Comparison of ENCODE assay signal across 11 cellular contexts in genomic region chr5:132455614-132456115, GRCh38. TPM values are rescaled to one million over a fixed set of nuclear protein-coding genes. Genes with fewer than 3 reads are reported as not detected.
DNase-seq lines count a peak whose midpoint lies in the region; ATAC-seq, FAIRE-seq and TF ChIP-seq lines count a peak whose summit lies in the region.
"Had no signal": no experiment of that assay in that cellular context is flagged by ENCODE, and none has a peak within 500 bp of the region (broad histone marks: within the 10 kb centered on the region; RNA-seq: fewer than 3 reads in every experiment).

No MANE protein-coding gene starts in this region.

- peak overlapping the region; percentile 96 for H3K27ac Mint-ChIP-seq in activated CD4-positive, alpha-beta T cell treated with anti-CD3 and anti-CD28 coated beads for 36 hours
- peak overlapping the region; percentile 99 for H3K27ac Mint-ChIP-seq in stimulated activated naive CD8-positive, alpha-beta T cell treated with anti-CD3 and anti-CD28 coated beads, Interleukin-15, amount 100 ng/mL, for 72 hours

- peak overlapping the region; percentile 49 for H3K4me3 Mint-ChIP-seq in activated CD4-positive, alpha-beta T cell treated with anti-CD3 and anti-CD28 coated beads for 36 hours
- peak overlapping the region; percentile 70 to 80 for H3K4me3 Mint-ChIP-seq in stimulated activated naive CD8-positive, alpha-beta T cell treated with anti-CD3 and anti-CD28 coated beads, Interleukin-15, amount 100 ng/mL, for 72 hours

- no peak for DNase-seq in activated CD4-positive, alpha-beta T cell treated with anti-CD3 and anti-CD28 coated beads for 36 hours
- no peak for DNase-seq in activated CD4-positive, alpha-beta T cell treated with anti-CD3 and anti-CD28 coated beads, Interleukin-2, amount 50 U/mL, for 48 hours
- DNase-seq in Peyer's patch, result no peak
- no peak for DNase-seq in esophagus squamous epithelium (lab: John Stamatoyannopoulos, UW)
- DNase-seq in stimulated activated naive CD8-positive, alpha-beta T cell treated with anti-CD3 and anti-CD28 coated beads, Interleukin-15, amount 100 ng/mL, for 72 hours, result no peak
- DNase-seq in NCI-H82 (lab: John Stamatoyannopoulos, UW), result no peak
- DNase-seq in activated CD4-positive, alpha-beta T cell treated with anti-CD3 and anti-CD28 coated beads, Interleukin-2, amount 50 U/mL, for 1 hour, result no peak
- DNase-seq in D721Med (ENCODE audit: insufficient read length, low spot score), result no peak
- DNase-seq: posterior cingulate gyrus, SHP77 treated with DMSO at 0.1 percent for 48 hours had no signal

- H3K4me3 ChIP-seq in Peyer's patch (peak overlapping the region in 1 of 4 donors; percentile 7), esophagus squamous epithelium (no peak overlapping the region)
- H3K4me3 ChIP-seq: A549 had no signal

- H3K27ac ChIP-seq in Peyer's patch (peak overlapping the region; percentile 87 to 92 (median 90)), esophagus squamous epithelium (peak overlapping the region; percentile 50 to 87 (median 74))

- intact Hi-C loops in activated CD4-positive, alpha-beta T cell treated with anti-CD3 and anti-CD28 coated beads for 36 hours (cut with DNase I, micrococcal nuclease), result loop anchor here in 1 of 2 experiments (1.0 to 5.0 kb wide), 3 partner anchors 11 to 42 kb away; no protein-coding TSS in a partner anchor
- intact Hi-C loops in esophagus squamous epithelium (cut with DNase I), result no loop called here

- ATAC-seq in activated CD4-positive, alpha-beta T cell treated with anti-CD3 and anti-CD28 coated beads for 36 hours, result no peak
- ATAC-seq in stimulated activated naive CD8-positive, alpha-beta T cell treated with anti-CD3 and anti-CD28 coated beads, Interleukin-15, amount 100 ng/mL, for 72 hours, result no peak
- ATAC-seq: A549 had no signal

- FAIRE-seq in D721Med (lab: Jason Lieb, UNC), result no peak
- FAIRE-seq: A549 had no signal

- H3K36me3 Mint-ChIP-seq in activated CD4-positive, alpha-beta T cell treated with anti-CD3 and anti-CD28 coated beads for 36 hours (ENCODE audit: low read depth), result peaks cover 29% of the 10 kb centered on the region

- POLR2A ChIA-PET in activated CD4-positive, alpha-beta T cell treated with anti-CD3 and anti-CD28 coated beads for 36 hours (lab: Charles Lee), result interaction anchor here (0.7 to 7.2 kb wide), 4 partner anchors 10 to 32 kb away, joined by 3 to 53 read pairs (median 7); no protein-coding TSS in a partner anchor

- 55 to 57% methylated on average over 4 to 5 of the region's 5 CpGs for WGBS in esophagus squamous epithelium, 2 donors

- H3K4me1 ChIP-seq in Peyer's patch (peaks cover 19 to 72% (median 49%) of the 10 kb centered on the region in 4 donors), esophagus squamous epithelium (peaks cover 44 to 69% (median 50%) of the 10 kb centered on the region in 3 donors)

- CTCF ChIA-PET in activated CD4-positive, alpha-beta T cell treated with anti-CD3 and anti-CD28 coated beads for 36 hours (lab: Charles Lee), result interaction anchor here (0.7 to 7.1 kb wide), 8 partner anchors 9 to 170 kb away, joined by 3 to 89 read pairs (median 4); no protein-coding TSS in a partner anchor

- TF ChIP-seq POLR2A in Peyer's patch (IDR thresholded peaks at IDR 0.05), result no peak
- no peak for TF ChIP-seq POLR2A in esophagus squamous epithelium (IDR thresholded peaks at IDR 0.05)

- H3K36me3 ChIP-seq in Peyer's patch (peaks cover 0 to 11% (median 0%) of the 10 kb centered on the region in 3 donors), esophagus squamous epithelium (no peaks in the 10 kb centered on the region)

- H3K9me3 Mint-ChIP-seq in activated CD4-positive, alpha-beta T cell treated with anti-CD3 and anti-CD28 coated beads for 36 hours (ENCODE audit: low read depth), result no peaks in the 10 kb centered on the region
- peaks cover 5% of the 10 kb centered on the region in 2 donors for H3K9me3 Mint-ChIP-seq in stimulated activated naive CD8-positive, alpha-beta T cell treated with anti-CD3 and anti-CD28 coated beads, Interleukin-15, amount 100 ng/mL, for 72 hours

- H3K9me3 ChIP-seq in Peyer's patch, result no peaks in the 10 kb centered on the region
- no peaks in the 10 kb centered on the region for H3K9me3 ChIP-seq in esophagus squamous epithelium
- H3K9me3 ChIP-seq: A549 had no signal

- peaks cover 84% of the 10 kb centered on the region for H3K4me1 Mint-ChIP-seq in activated CD4-positive, alpha-beta T cell treated with anti-CD3 and anti-CD28 coated beads for 36 hours
- H3K4me1 Mint-ChIP-seq in stimulated activated naive CD8-positive, alpha-beta T cell treated with anti-CD3 and anti-CD28 coated beads, Interleukin-15, amount 100 ng/mL, for 72 hours, result peaks cover 84% of the 10 kb centered on the region

- TF ChIP-seq CTCF in Peyer's patch (IDR thresholded peaks at IDR 0.05), result no peak
- TF ChIP-seq CTCF in esophagus squamous epithelium (IDR thresholded peaks at IDR 0.05), result no peak
- no peak for TF ChIP-seq CTCF in D721Med (IDR thresholded peaks at IDR 0.05; ENCODE audit: insufficient read depth, missing control alignments)

- H3K27me3 Mint-ChIP-seq in activated CD4-positive, alpha-beta T cell treated with anti-CD3 and anti-CD28 coated beads for 36 hours, result no peaks in the 10 kb centered on the region
- H3K27me3 Mint-ChIP-seq in stimulated activated naive CD8-positive, alpha-beta T cell treated with anti-CD3 and anti-CD28 coated beads, Interleukin-15, amount 100 ng/mL, for 72 hours, result no peaks in the 10 kb centered on the region

- no peaks in the 10 kb centered on the region for H3K27me3 ChIP-seq in Peyer's patch
- no peaks in the 10 kb centered on the region for H3K27me3 ChIP-seq in esophagus squamous epithelium

RNA-seq across cellular contexts. Expression of gene IRF1, which starts 34.9 kb away (rescaled TPM):
- 100 to 1,000 TPM; 121 to 130 TPM for total RNA-seq in activated CD4-positive, alpha-beta T cell treated with anti-CD3 and anti-CD28 coated beads for 36 hours
- total RNA-seq in Peyer's patch, result 100 to 1,000 TPM in 3 of 4 donors, 10 to 100 TPM in 1; 92.7 to 152 (median 122) TPM
- total RNA-seq in esophagus squamous epithelium, result 10 to 100 TPM in 2 of 4 donors, 1 to 10 TPM in 2; 8.3 to 52.9 (median 13.1) TPM
